14 cellular contexts compared by ENCODE assay signal in the genomic region with DNA sequence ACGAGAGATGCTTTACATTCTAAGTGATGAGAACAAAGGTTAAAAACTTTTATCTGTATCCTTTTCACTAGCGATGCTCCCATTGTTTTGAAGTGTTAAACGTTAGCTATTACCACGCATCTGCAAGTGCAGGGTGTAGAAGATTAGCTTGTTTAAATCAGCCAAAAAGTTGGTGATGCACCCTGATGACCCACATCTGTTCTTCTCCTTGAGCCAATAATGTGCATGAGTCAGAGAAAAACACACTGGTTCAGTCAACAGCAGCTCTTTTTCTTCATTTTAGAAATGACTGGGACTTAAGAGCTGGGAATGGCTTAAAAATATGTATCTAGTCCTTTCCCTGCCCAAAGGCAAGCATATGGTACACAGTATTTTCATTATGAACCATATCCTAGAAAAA.
DNase-seq lines count a peak whose midpoint lies in the region; ATAC-seq and TF ChIP-seq lines count a peak whose summit lies in the region.
"Had no signal": no experiment of that assay in that cellular context is flagged by ENCODE, and none has a peak within 500 bp of the region (broad histone marks: within the 10 kb centered on the region; RNA-seq: fewer than 3 reads in every experiment).

No MANE protein-coding gene starts in this region.

- H2BK5ac ChIP-seq in mesenchymal stem cell (ENCODE audit: low read depth, low read length, poor library complexity, severe bottlenecking): no peak overlapping the region

- H3K79me1 ChIP-seq in mesenchymal stem cell (replicated peaks; ENCODE audit: low read length, poor library complexity, severe bottlenecking): no peaks in the 10 kb centered on the region

- H3K4me2 ChIP-seq in mesenchymal stem cell (ENCODE audit: low read length, poor library complexity, severe bottlenecking): no peak overlapping the region
- H3K4me2 ChIP-seq: PC-9 had no signal

- peak overlapping the region; percentile 21 for H3K9ac ChIP-seq in mesenchymal stem cell (ENCODE audit: low read length)

- H3K4me1 ChIP-seq in mesenchymal stem cell (ENCODE audit: control insufficient read depth, insufficient read depth, low read depth, low read length): peaks cover 2% of the 10 kb centered on the region

- H4K8ac ChIP-seq in mesenchymal stem cell (ENCODE audit: low read length): no peak overlapping the region

- no peak overlapping the region for H3K4me3 ChIP-seq in AG09309 (ENCODE audit: control insufficient read depth, low read depth, low read length)
- H3K4me3 ChIP-seq in MG63: no peak overlapping the region
- no peak overlapping the region for H3K4me3 ChIP-seq in fibroblast of mammary gland (ENCODE audit: control insufficient read depth, low read depth, low read length)
- peak overlapping the region in 1 of 2 experiments; percentile 57 for H3K4me3 ChIP-seq in mesenchymal stem cell (ENCODE audit: insufficient read depth in 1 of 2, low read depth in 1 of 2, low read length in 2 of 2)
- H3K4me3 ChIP-seq: PC-9 had no signal

- H3K27me3 ChIP-seq in MG63 (no peaks in the 10 kb centered on the region), mesenchymal stem cell (ENCODE audit: control insufficient read depth in 1 of 2, insufficient read depth in 1 of 2, low read length in 2 of 2) (no peaks in the 10 kb centered on the region)

- DNase-seq in AG09309 (ENCODE audit: low read depth) (peak; percentile 7), MG63 (peak; percentile 26), fibroblast of mammary gland (ENCODE audit: low read depth) (peak; percentile 85), mesenchymal stem cell (no peak), NCI-H1105 (lab: John Stamatoyannopoulos, UW) (no peak)
- DNase-seq: activated CD4-positive, alpha-beta T cell treated with anti-CD3 and anti-CD28 coated beads, Interleukin-2, amount 50 U/mL, for 1 hour; activated T-cell treated with anti-CD3 and anti-CD28 coated beads, Interleukin-2, amount 50 U/mL, for 1 hour; cerebellar nuclear complex; endodermal cell; NCI-H2081 treated with DMSO at 0.1 percent for 48 hours; PC-9 had no signal

- H2AK5ac ChIP-seq in mesenchymal stem cell (ENCODE audit: low read length, severe bottlenecking): no peak overlapping the region

- no peak overlapping the region for H3K4ac ChIP-seq in mesenchymal stem cell (ENCODE audit: low read depth in 1 of 2, low read length in 2 of 2)

- no peak overlapping the region for H2BK120ac ChIP-seq in mesenchymal stem cell (ENCODE audit: low read depth, low read length)

- no peak overlapping the region for H2BK15ac ChIP-seq in mesenchymal stem cell (ENCODE audit: low read depth, poor library complexity, severe bottlenecking)

- H2BK12ac ChIP-seq in mesenchymal stem cell (ENCODE audit: low read length in 2 of 2): no peak overlapping the region

- H2AFZ ChIP-seq in mesenchymal stem cell (ENCODE audit: low read depth, low read length): no peak overlapping the region
- H2AFZ ChIP-seq: PC-9 had no signal

- H3K27ac ChIP-seq in mesenchymal stem cell (ENCODE audit: low read length, poor library complexity, severe bottlenecking): no peak overlapping the region
- H3K27ac ChIP-seq: PC-9 had no signal

- WGBS in mesenchymal stem cell: 94% methylated on average over 4 of the region's 4 CpGs

- no peaks in the 10 kb centered on the region for H3K9me3 ChIP-seq in MG63
- H3K9me3 ChIP-seq in mesenchymal stem cell (ENCODE audit: control insufficient read depth, low read length): no peaks in the 10 kb centered on the region

- no peak overlapping the region for H4K91ac ChIP-seq in mesenchymal stem cell (ENCODE audit: low read length)

- TF ChIP-seq CTCF in AG09309 (IDR thresholded peaks at IDR 0.05; ENCODE audit: control insufficient read depth, insufficient read depth, low read depth, low read length, missing control alignments) (no peak), fibroblast of mammary gland (conservative IDR thresholded peaks at IDR 0.05; ENCODE audit: control insufficient read depth, insufficient read depth, low read depth, low read length) (no peak)

- no peaks in the 10 kb centered on the region for H3K36me3 ChIP-seq in MG63
- H3K36me3 ChIP-seq in mesenchymal stem cell (ENCODE audit: control insufficient read depth in 1 of 2, insufficient read depth in 2 of 2, low read depth in 1 of 2, low read length in 2 of 2): no peaks in the 10 kb centered on the region

- H3K14ac ChIP-seq in mesenchymal stem cell (ENCODE audit: low read length in 2 of 2): no peak overlapping the region

- no peak overlapping the region for H3K23ac ChIP-seq in mesenchymal stem cell (ENCODE audit: low read length in 2 of 2)

- no peak for ATAC-seq in HG03442 (IDR thresholded peaks at IDR 0.05; ENCODE audit: unreplicated experiment)
- ATAC-seq in GM21737 (IDR thresholded peaks at IDR 0.05; ENCODE audit: unreplicated experiment): no peak
- no peak for ATAC-seq in HG02571 (IDR thresholded peaks at IDR 0.05; ENCODE audit: unreplicated experiment)

- H3K18ac ChIP-seq in mesenchymal stem cell (ENCODE audit: low read depth in 1 of 2, low read length in 2 of 2): no peak overlapping the region

Comparison
In these comparisons a context has a peak if more than half of its experiments do, and no peak if none do; other contexts are left out.
1. DNase-seq: peak in AG09309 (single experiment), MG63 (single experiment) and fibroblast of mammary gland (single experiment); none in mesenchymal stem cell (single experiment) and NCI-H1105 (single experiment).